8 cellular contexts compared by ENCODE assay signal in the genomic region with DNA sequence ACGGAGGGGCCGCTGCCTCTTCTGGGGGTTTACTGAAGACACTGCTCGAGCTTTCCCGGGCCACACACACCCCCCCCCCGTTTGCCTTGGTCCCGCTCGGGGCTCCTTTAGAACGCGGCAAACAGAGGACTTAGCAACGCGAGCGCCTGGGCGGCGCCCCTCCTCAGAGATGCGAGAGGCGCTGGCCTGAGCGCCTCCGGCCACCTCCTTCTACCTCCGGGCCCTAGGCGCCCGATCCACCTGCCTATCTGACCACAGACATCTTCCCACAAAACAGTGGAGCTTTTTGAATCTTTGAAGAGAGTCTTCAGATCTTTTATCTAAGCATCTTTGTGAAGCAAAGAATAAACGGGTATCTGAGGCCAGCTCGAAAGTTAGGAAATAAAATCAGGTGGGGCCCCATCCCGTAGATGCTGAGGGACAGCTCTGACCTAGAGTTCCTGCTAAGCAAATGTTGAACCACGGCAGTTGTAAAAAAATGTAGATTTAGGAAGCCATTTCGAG. TPM values are rescaled to one million over a fixed set of nuclear protein-coding genes. Genes with fewer than 3 reads are reported as not detected.
DNase-seq lines count a peak whose midpoint lies in the region; ATAC-seq and TF ChIP-seq lines count a peak whose summit lies in the region.

No MANE protein-coding gene starts in this region.

- ATAC-seq in GM18502 (IDR thresholded peaks at IDR 0.05; ENCODE audit: poor library complexity, unreplicated experiment) (peak; percentile 81), HG02852 (IDR thresholded peaks at IDR 0.05; ENCODE audit: unreplicated experiment) (peak; percentile 85), right lobe of liver (peak; percentile 94 to 97 (median 96))

- H3K27ac ChIP-seq in ectodermal cell (ENCODE audit: insufficient read depth, low read depth, low read length, poor library complexity, severe bottlenecking) = peak overlapping the region; percentile 92
- H3K27ac ChIP-seq in right lobe of liver = peak overlapping the region; percentile 52 to 87 (median 67)
- H3K27ac ChIP-seq in stomach = peak overlapping the region; percentile 83 to 92 (median 91)

- TF ChIP-seq POLR2A in right lobe of liver (IDR thresholded peaks at IDR 0.05) (no peak), stomach (IDR thresholded peaks at IDR 0.05) (no peak)

- H3K36me3 ChIP-seq in ectodermal cell (ENCODE audit: control insufficient read depth, insufficient read depth, low read length) = no peaks in the 10 kb centered on the region
- no peaks in the 10 kb centered on the region for H3K36me3 ChIP-seq in right lobe of liver
- H3K36me3 ChIP-seq in stomach = no peaks in the 10 kb centered on the region

- intact Hi-C loops in right lobe of liver (cut with DNase I) = no loop called here
- intact Hi-C loops in stomach (cut with DNase I; ENCODE audit: low total_unique reads) = no loop called here

- H3K4me3 ChIP-seq in ectodermal cell (ENCODE audit: insufficient read depth, low read depth, low read length) = peak overlapping the region; percentile 82
- peak overlapping the region; percentile 77 to 92 (median 90) for H3K4me3 ChIP-seq in right lobe of liver
- peak overlapping the region; percentile 83 to 90 (median 89) for H3K4me3 ChIP-seq in stomach

- TF ChIP-seq EP300 in stomach (IDR thresholded peaks at IDR 0.05) = no peak

- DNase-seq in AG08395 (ENCODE audit: low spot score) = peak; percentile 76
- DNase-seq in NCI-H1105 treated with DMSO at 0.1 percent for 48 hours (lab: John Stamatoyannopoulos, UW) = peak; percentile 96
- peak in 3 of 5 donors; percentile 2 to 17 (median 6) for DNase-seq in T-helper 1 cell
- peak in 2 of 3 donors; percentile 74 to 80 for DNase-seq in right lobe of liver
- peak; percentile 78 for DNase-seq in stomach

- H3K27me3 ChIP-seq in ectodermal cell (ENCODE audit: control insufficient read depth, insufficient read depth, low read length, poor library complexity, severe bottlenecking) (peaks cover 46% of the 10 kb centered on the region), right lobe of liver (no peaks in the 10 kb centered on the region), stomach (peaks cover 0 to 13% (median 10%) of the 10 kb centered on the region in 3 donors)

- no peak for TF ChIP-seq CTCF in right lobe of liver (IDR thresholded peaks at IDR 0.05)
- no peak for TF ChIP-seq CTCF in stomach (IDR thresholded peaks at IDR 0.05)

- H3K9me3 ChIP-seq in ectodermal cell (ENCODE audit: control insufficient read depth, low read length) = no peaks in the 10 kb centered on the region
- no peaks in the 10 kb centered on the region for H3K9me3 ChIP-seq in right lobe of liver
- H3K9me3 ChIP-seq in stomach = no peaks in the 10 kb centered on the region

- 4% methylated on average over 26 of the region's 26 CpGs for WGBS in ectodermal cell, 2 experiments
- WGBS in right lobe of liver (ENCODE audit: insufficient coverage, low coverage, low lambda C conversion rate, missing lambda C conversion rate) = 5% methylated on average over 9 of the region's 26 CpGs
- 1 to 3% (median 2%) methylated on average over 16 to 26 of the region's 26 CpGs for WGBS in stomach, 5 donors

- H3K4me1 ChIP-seq in ectodermal cell (ENCODE audit: control insufficient read depth, insufficient read depth, low read length) = no peaks in the 10 kb centered on the region
- peaks cover 0 to 5% (median 0%) of the 10 kb centered on the region in 4 donors for H3K4me1 ChIP-seq in right lobe of liver
- H3K4me1 ChIP-seq in stomach = peaks cover 0 to 35% (median 21%) of the 10 kb centered on the region in 4 donors

RNA-seq across cellular contexts. Expression of a gene that starts 0.4 kb away (rescaled TPM):
- 14.1 TPM for polyA plus RNA-seq in ectodermal cell (2013, experiment 1 of 4)
- polyA plus RNA-seq in ectodermal cell (2013, experiment 2 of 4) = 14.6 TPM
- 12.0 TPM for polyA plus RNA-seq in ectodermal cell (2013, experiment 3 of 4)
- 15.4 TPM for polyA plus RNA-seq in ectodermal cell (2013, experiment 4 of 4)
- total RNA-seq in right lobe of liver (1 to 10 TPM in 5 of 6 experiments, under 1 TPM in 1; 0.92 to 7.2 (median 3.9) TPM), stomach (10 to 100 TPM in 4 of 5 donors, 1 to 10 TPM in 1; 1.4 to 50.8 (median 25.5) TPM)
- polyA plus RNA-seq in stomach = 1 to 10 TPM; 4.0 to 4.1 (median 4.1) TPM

Comparison
In these comparisons a context has a peak if more than half of its experiments do, and no peak if none do; other contexts are left out.
1. Peak in every context shown above with its lines: DNase-seq, ATAC-seq, H3K4me3 ChIP-seq and H3K27ac ChIP-seq.
2. DNase-seq: peak in every context shown above with its lines; median percentile 96 in NCI-H1105 treated with DMSO at 0.1 percent for 48 hours; 78 in stomach; 77 in right lobe of liver; 76 in AG08395; 6 in T-helper 1 cell.